21 cellular contexts compared by ENCODE assay signal in genomic region chr1:228034954-228035837, GRCh38. TPM values are rescaled to one million over a fixed set of nuclear protein-coding genes. Genes with fewer than 3 reads are reported as not detected.
DNase-seq lines count a peak whose midpoint lies in the region; ATAC-seq, FAIRE-seq and TF ChIP-seq lines count a peak whose summit lies in the region.
"Had no signal": no experiment of that assay in that cellular context is flagged by ENCODE, and none has a peak within 500 bp of the region (broad histone marks: within the 10 kb centered on the region; RNA-seq: fewer than 3 reads in every experiment).

No MANE protein-coding gene starts in this region.

- TF ChIP-seq CTCF in GM13976 (IDR thresholded peaks at IDR 0.05; ENCODE audit: borderline replicate concordance, control extremely low read depth, extremely low read depth, insufficient read depth, missing control alignments) (no peak), kidney (IDR thresholded peaks at IDR 0.05; ENCODE audit: borderline replicate concordance, extremely low read depth, insufficient read depth) (no peak), tibial artery (IDR thresholded peaks at IDR 0.05) (no peak)

- peaks cover 0 to 70% of the 10 kb centered on the region in 2 donors for H3K27me3 ChIP-seq in tibial artery

- no peak overlapping the region for H3K4me3 ChIP-seq in kidney (ENCODE audit: low read length in 2 of 2)
- H3K4me3 ChIP-seq in tibial artery = no peak overlapping the region

- H3K9ac ChIP-seq in kidney (ENCODE audit: low read length in 2 of 2) = no peak overlapping the region
- H3K9ac ChIP-seq: KMS-11 had no signal

- CTCF ChIA-PET in HEK293T (lab: Yijun Ruan, JAX) = interaction anchor here (0.6 kb wide), 1 partner anchor 554 kb away, joined by 3 read pairs; no protein-coding TSS in a partner anchor

- peaks cover 0 to 7% of the 10 kb centered on the region in 2 donors for H3K9me3 ChIP-seq in kidney (ENCODE audit: control insufficient read depth in 1 of 2, low read length in 2 of 2)
- peaks cover 0 to 9% (median 0%) of the 10 kb centered on the region in 3 donors for H3K9me3 ChIP-seq in tibial artery

- no peaks in the 10 kb centered on the region for H3K4me1 ChIP-seq in kidney (ENCODE audit: control insufficient read depth in 1 of 2, insufficient read depth in 1 of 2, low read depth in 1 of 2, low read length in 2 of 2)
- H3K4me1 ChIP-seq in tibial artery = peaks cover 0 to 9% (median 4%) of the 10 kb centered on the region in 4 donors

- no peaks in the 10 kb centered on the region for H3K36me3 ChIP-seq in kidney (ENCODE audit: control insufficient read depth in 1 of 2, insufficient read depth in 2 of 2, low read length in 2 of 2)
- H3K36me3 ChIP-seq in tibial artery = no peaks in the 10 kb centered on the region

- no peak for ATAC-seq in sciatic nerve
- ATAC-seq: Right ventricle myocardium inferior had no signal

- FAIRE-seq in kidney (lab: Jason Lieb, UNC) (no peak), urothelium cell line (lab: Jason Lieb, UNC) (no peak)
- FAIRE-seq: GM18507, H1, HepG2 had no signal

- H3K27ac ChIP-seq in kidney (ENCODE audit: low read depth in 2 of 2, low read length in 2 of 2) = no peak overlapping the region
- H3K27ac ChIP-seq in tibial artery = no peak overlapping the region
- H3K27ac ChIP-seq: KMS-11 had no signal

- POLR2A ChIA-PET in HEK293T (lab: Yijun Ruan, JAX) = no interaction called here

- intact Hi-C loops in kidney (cut with DNase I) = no loop called here
- intact Hi-C loops in sciatic nerve (cut with DNase I) = no loop called here
- intact Hi-C loops in tibial artery (cut with DNase I; ENCODE audit: low total_unique reads) = no loop called here

- in situ Hi-C loops in GM13976 (cut with MboI; ENCODE audit: low sequenced_read_pairs, unreplicated experiment) = no loop called here

- DNase-seq in GM13976 (ENCODE audit: low spot score) = peak; percentile 8
- DNase-seq in HEK293T (ENCODE audit: extremely low spot score) = peak; percentile 5
- peak; percentile 23 for DNase-seq in kidney
- peak; percentile 13 for DNase-seq in sciatic nerve (ENCODE audit: low spot score)
- DNase-seq in tibial artery = no peak
- no peak for DNase-seq in RPMI8226
- no peak for DNase-seq in globus pallidus (ENCODE audit: low spot score)
- DNase-seq in urothelium cell line (ENCODE audit: low spot score) = no peak
- DNase-seq: CD4-positive, CD25-positive, alpha-beta regulatory T cell; DMS53; NCI-H1436; NCI-H2029 treated with DMSO at 0.1 percent for 48 hours; NCI-H510A had no signal

TF ChIP-seq in HEK293T, 16 proteins besides CTCF, POLR2A, EP300 and RAD21:
- TF ChIP-seq CTBP1 (IDR thresholded peaks at IDR 0.05; ENCODE audit: borderline replicate concordance) = no peak
- TF ChIP-seq FOXM1 (IDR thresholded peaks at IDR 0.05; ENCODE audit: borderline replicate concordance) = no peak
- no peak for TF ChIP-seq SP1 (IDR thresholded peaks at IDR 0.05)
- TF ChIP-seq BHLHE40 (IDR thresholded peaks at IDR 0.05; ENCODE audit: borderline replicate concordance) = no peak
- TF ChIP-seq TARDBP (IDR thresholded peaks at IDR 0.05) = no peak
- TF ChIP-seq ARNT (IDR thresholded peaks at IDR 0.05) = no peak
- TF ChIP-seq, protein P1, sequence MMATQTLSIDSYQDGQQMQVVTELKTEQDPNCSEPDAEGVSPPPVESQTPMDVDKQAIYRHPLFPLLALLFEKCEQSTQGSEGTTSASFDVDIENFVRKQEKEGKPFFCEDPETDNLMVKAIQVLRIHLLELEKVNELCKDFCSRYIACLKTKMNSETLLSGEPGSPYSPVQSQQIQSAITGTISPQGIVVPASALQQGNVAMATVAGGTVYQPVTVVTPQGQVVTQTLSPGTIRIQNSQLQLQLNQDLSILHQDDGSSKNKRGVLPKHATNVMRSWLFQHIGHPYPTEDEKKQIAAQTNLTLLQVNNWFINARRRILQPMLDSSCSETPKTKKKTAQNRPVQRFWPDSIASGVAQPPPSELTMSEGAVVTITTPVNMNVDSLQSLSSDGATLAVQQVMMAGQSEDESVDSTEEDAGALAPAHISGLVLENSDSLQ (IDR thresholded peaks at IDR 0.05) = no peak
- no peak for TF ChIP-seq FOXK2 (IDR thresholded peaks at IDR 0.05)
- no peak for TF ChIP-seq L3MBTL2 (conservative IDR thresholded peaks at IDR 0.05)
- no peak for TF ChIP-seq NFRKB (IDR thresholded peaks at IDR 0.05)
- no peak for TF ChIP-seq HDGF (IDR thresholded peaks at IDR 0.05; ENCODE audit: borderline replicate concordance)
- TF ChIP-seq LEF1 (IDR thresholded peaks at IDR 0.05; ENCODE audit: borderline replicate concordance) = no peak
- no peak for TF ChIP-seq ELF4 (IDR thresholded peaks at IDR 0.05)
- TF ChIP-seq SUZ12 (IDR thresholded peaks at IDR 0.05) = no peak
- TF ChIP-seq FOXA1 (IDR thresholded peaks at IDR 0.05) = no peak

RNA-seq across cellular contexts. Expression of gene WNT3A, which starts 28.4 kb away (rescaled TPM):
- not detected for total RNA-seq in kidney
- not detected for polyA plus RNA-seq in kidney (ENCODE audit: insufficient read depth, low read depth, low replicate concordance)
- not detected for total RNA-seq in sciatic nerve
- total RNA-seq: B cell; CD4-positive, CD25-positive, alpha-beta regulatory T cell; HepG2; M059J; Right ventricle myocardium inferior had no signal
- polyA plus RNA-seq: AG04450; CD4-positive, CD25-positive, alpha-beta regulatory T cell; HepG2 had no signal

RNA-seq across cellular contexts. Expression of gene ARF1, which starts 47.3 kb away (rescaled TPM):
- total RNA-seq in kidney (383 TPM), sciatic nerve (251 TPM)
- polyA plus RNA-seq in kidney (ENCODE audit: insufficient read depth, low read depth, low replicate concordance) = 398 TPM

Comparison
In these comparisons a context has a peak if more than half of its experiments do, and no peak if none do; other contexts are left out.
1. DNase-seq: peak in GM13976 (single experiment), HEK293T (single experiment), kidney (single experiment) and sciatic nerve (single experiment); none in tibial artery (0 of 2), RPMI8226 (single experiment), globus pallidus (single experiment) and urothelium cell line (single experiment).